ENCODE assay signal across 8 cellular contexts in genomic region chr3:188389711-188390346, GRCh38.
DNase-seq lines count a peak whose midpoint lies in the region; ATAC-seq and TF ChIP-seq lines count a peak whose summit lies in the region.

No MANE protein-coding gene starts in this region.

- H3K36me3 Mint-ChIP-seq in activated T-helper 2 cell treated with anti-CD3 and anti-CD28 coated beads, Interferon-gamma antibody, Interleukin-2, Interleukin-4, amounts not matched to agents 10 μg/mL and 5 μg/mL and 100 μg/mL, durations not matched to agents 14 hours and 24 hours and 36 hours (ENCODE audit: low read depth) = peaks cover 3% of the 10 kb centered on the region
- H3K36me3 Mint-ChIP-seq in memory B cell = peaks cover 5% of the 10 kb centered on the region

- H3K9ac ChIP-seq in PC-3 (ENCODE audit: low read length) = no peak overlapping the region

- peak; percentile 89 for ATAC-seq in GM19438 (IDR thresholded peaks at IDR 0.05; ENCODE audit: low read depth, unreplicated experiment)
- peak; percentile 93 for ATAC-seq in HG03378 (IDR thresholded peaks at IDR 0.05; ENCODE audit: unreplicated experiment)
- peak; percentile 96 for ATAC-seq in memory B cell (ENCODE audit: low read depth)
- ATAC-seq in thoracic aorta (ENCODE audit: insufficient number of reproducible peaks, low FRiP score, low read depth) = no peak
- ATAC-seq in PC-3 = no peak

- H3F3A ChIP-seq in PC-3 (ENCODE audit: low read length, unreplicated experiment) = no peaks in the 10 kb centered on the region

- intact Hi-C loops in activated T-helper 2 cell treated with anti-CD3 and anti-CD28 coated beads, Interferon-gamma antibody, Interleukin-2, Interleukin-4, amounts not matched to agents 10 μg/mL and 5 μg/mL and 100 μg/mL, durations not matched to agents 14 hours and 24 hours and 36 hours (cut with micrococcal nuclease) = loop anchor here (2.0 to 10.0 kb wide), 5 partner anchors 49 to 471 kb away; partner anchors contain the start of gene LPP
- intact Hi-C loops in PC-3 (cut with micrococcal nuclease) = no loop called here

- H3K27me3 ChIP-seq in thoracic aorta (replicated peaks; ENCODE audit: insufficient read depth) (no peaks in the 10 kb centered on the region), PC-3 (ENCODE audit: low read length) (no peaks in the 10 kb centered on the region)

- H3K79me2 ChIP-seq in PC-3 (ENCODE audit: low read length) = no peaks in the 10 kb centered on the region

- no peak overlapping the region for H2AFZ ChIP-seq in PC-3 (ENCODE audit: low read length)

- H3K4me1 ChIP-seq in thoracic aorta (ENCODE audit: control insufficient read depth in 1 of 2, low read depth in 2 of 2) = peaks cover 52 to 99% of the 10 kb centered on the region in 2 donors
- no peaks in the 10 kb centered on the region; the same call in 1 of the 2 replicates for H3K4me1 ChIP-seq in PC-3 (ENCODE audit: insufficient read depth, low read length)

- no TSS peak for BruUV-seq in PC-3 (replicated peaks; lab: Mats Ljungman, UMichigan)

- H3K27me3 Mint-ChIP-seq in activated T-helper 2 cell treated with anti-CD3 and anti-CD28 coated beads, Interferon-gamma antibody, Interleukin-2, Interleukin-4, amounts not matched to agents 10 μg/mL and 5 μg/mL and 100 μg/mL, durations not matched to agents 14 hours and 24 hours and 36 hours (ENCODE audit: low read depth) = no peaks in the 10 kb centered on the region
- no peaks in the 10 kb centered on the region for H3K27me3 Mint-ChIP-seq in memory B cell

- H3K4me3 ChIP-seq in thoracic aorta (peak overlapping the region; percentile 25), PC-3 (ENCODE audit: low read length) (no peak overlapping the region)

- H3K27ac ChIP-seq in thoracic aorta (peak overlapping the region; percentile 21 to 45), PC-3 (ENCODE audit: low read length) (no peak overlapping the region)

- H3K36me3 ChIP-seq in thoracic aorta (no peaks in the 10 kb centered on the region), PC-3 (ENCODE audit: low read depth, low read length) (no peaks in the 10 kb centered on the region)

- H3K4me2 ChIP-seq in PC-3 (ENCODE audit: low read length) = no peak overlapping the region

- POLR2A ChIA-PET in PC-3 (lab: Charles Lee; ENCODE audit: unreplicated experiment) = no interaction called here

- peak overlapping the region; percentile 75 for H3K27ac Mint-ChIP-seq in activated T-helper 2 cell treated with anti-CD3 and anti-CD28 coated beads, Interferon-gamma antibody, Interleukin-2, Interleukin-4, amounts not matched to agents 10 μg/mL and 5 μg/mL and 100 μg/mL, durations not matched to agents 14 hours and 24 hours and 36 hours
- H3K27ac Mint-ChIP-seq in memory B cell = peak overlapping the region; percentile 98

- H3K4me3 Mint-ChIP-seq in activated T-helper 2 cell treated with anti-CD3 and anti-CD28 coated beads, Interferon-gamma antibody, Interleukin-2, Interleukin-4, amounts not matched to agents 10 μg/mL and 5 μg/mL and 100 μg/mL, durations not matched to agents 14 hours and 24 hours and 36 hours (ENCODE audit: low read depth) = no peak overlapping the region
- H3K4me3 Mint-ChIP-seq in memory B cell = peak overlapping the region; percentile 62

- H3K9me3 ChIP-seq in thoracic aorta (no peaks in the 10 kb centered on the region), PC-3 (ENCODE audit: low read length) (no peaks in the 10 kb centered on the region)

- peak; percentile 56 for DNase-seq in AG20443 (ENCODE audit: low spot score)
- DNase-seq in activated T-helper 2 cell treated with anti-CD3 and anti-CD28 coated beads, Interferon-gamma antibody, Interleukin-2, Interleukin-4, amounts not matched to agents 10 μg/mL and 5 μg/mL and 100 μg/mL, durations not matched to agents 14 hours and 24 hours and 36 hours (ENCODE audit: low spot score) = peak; percentile 30
- peak; percentile 25 to 60 for DNase-seq in memory B cell (ENCODE audit: low spot score in 2 of 2)
- DNase-seq in thoracic aorta (ENCODE audit: low spot score) = no peak
- DNase-seq in AML-193 (lab: John Stamatoyannopoulos, UW) = no peak
- DNase-seq in PC-3 = no peak

- CTCF ChIA-PET in PC-3 (lab: Charles Lee) = no interaction called here

- TF ChIP-seq CTCF in thoracic aorta (IDR thresholded peaks at IDR 0.05) (no peak), PC-3 (conservative IDR thresholded peaks at IDR 0.05; ENCODE audit: low read depth, low read length) (no peak)

- no peaks in the 10 kb centered on the region for H3K9me3 Mint-ChIP-seq in activated T-helper 2 cell treated with anti-CD3 and anti-CD28 coated beads, Interferon-gamma antibody, Interleukin-2, Interleukin-4, amounts not matched to agents 10 μg/mL and 5 μg/mL and 100 μg/mL, durations not matched to agents 14 hours and 24 hours and 36 hours
- no peaks in the 10 kb centered on the region for H3K9me3 Mint-ChIP-seq in memory B cell

- no peaks in the 10 kb centered on the region for H3K9me2 ChIP-seq in PC-3 (replicated peaks; ENCODE audit: low read length)

- peaks cover 33% of the 10 kb centered on the region for H3K4me1 Mint-ChIP-seq in activated T-helper 2 cell treated with anti-CD3 and anti-CD28 coated beads, Interferon-gamma antibody, Interleukin-2, Interleukin-4, amounts not matched to agents 10 μg/mL and 5 μg/mL and 100 μg/mL, durations not matched to agents 14 hours and 24 hours and 36 hours (ENCODE audit: low read depth)
- peaks cover 43% of the 10 kb centered on the region for H3K4me1 Mint-ChIP-seq in memory B cell

- H4K20me1 ChIP-seq in PC-3 (ENCODE audit: low read length) = no peaks in the 10 kb centered on the region

Comparison
In these comparisons a context has a peak if more than half of its experiments do, and no peak if none do; other contexts are left out.
1. DNase-seq: peak in AG20443 (single experiment), activated T-helper 2 cell treated with anti-CD3 and anti-CD28 coated beads, Interferon-gamma antibody, Interleukin-2, Interleukin-4, amounts not matched to agents 10 μg/mL and 5 μg/mL and 100 μg/mL, durations not matched to agents 14 hours and 24 hours and 36 hours (single experiment) and memory B cell (2 of 2); none in thoracic aorta (single experiment), AML-193 (0 of 2) and PC-3 (single experiment).
2. ATAC-seq: peak in GM19438 (single experiment), HG03378 (single experiment) and memory B cell (single experiment); none in thoracic aorta (single experiment) and PC-3 (single experiment).